In the genomic region with DNA sequence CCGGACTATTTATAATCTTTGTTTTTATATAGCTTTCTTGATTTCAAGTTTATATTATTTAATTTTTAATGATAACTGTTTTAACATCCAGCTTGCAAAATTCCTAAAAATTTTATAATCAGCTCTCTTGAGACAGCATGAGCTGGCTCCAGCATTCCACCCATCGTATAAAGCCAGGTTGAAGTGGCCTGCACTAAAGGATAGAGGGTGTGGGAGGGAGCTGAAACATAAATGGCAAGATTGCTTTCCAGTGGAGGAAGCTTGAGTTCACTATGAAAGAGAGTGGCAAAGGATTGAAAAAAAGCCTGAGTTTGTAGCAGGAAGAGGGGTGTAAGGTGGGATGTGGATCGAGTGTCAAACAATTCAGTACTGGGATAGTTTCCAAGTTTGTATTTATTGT, we compare ENCODE assay signal across 23 cellular contexts. TPM values are rescaled to one million over a fixed set of nuclear protein-coding genes. Genes with fewer than 3 reads are reported as not detected.
A peak's percentile ranks its signal among the peaks of the same experiment; 100 is the strongest.
DNase-seq lines count a peak whose midpoint lies in the region; ATAC-seq and TF ChIP-seq lines count a peak whose summit lies in the region.
"Had no signal": no experiment of that assay in that cellular context is flagged by ENCODE, and none has a peak within 500 bp of the region (broad histone marks: within the 10 kb centered on the region; RNA-seq: fewer than 3 reads in every experiment).

No MANE protein-coding gene starts in this region.

- TF ChIP-seq EP300 in esophagus muscularis mucosa (IDR thresholded peaks at IDR 0.05), result no peak

- H3K4me3 ChIP-seq in esophagus muscularis mucosa (peak overlapping the region; percentile 20 to 40 (median 30)), muscle layer of duodenum (ENCODE audit: low read depth in 1 of 2, low read length in 2 of 2) (peak overlapping the region; percentile 41 to 46), foreskin fibroblast (ENCODE audit: low read depth in 1 of 2, low read length in 2 of 2) (no peak overlapping the region)

- peaks cover 0 to 11% (median 6%) of the 10 kb centered on the region in 4 donors for H3K4me1 ChIP-seq in esophagus muscularis mucosa
- no peaks in the 10 kb centered on the region for H3K4me1 ChIP-seq in muscle layer of duodenum (ENCODE audit: control insufficient read depth in 1 of 2, insufficient read depth in 2 of 2, low read length in 2 of 2)
- H3K4me1 ChIP-seq: heart right ventricle, parathyroid adenoma had no signal

- 38% methylated on average over 3 of the region's 3 CpGs for WGBS in esophagus muscularis mucosa

- intact Hi-C loops in esophagus muscularis mucosa (cut with DNase I), result no loop called here

- H3K36me3 ChIP-seq in esophagus muscularis mucosa (no peaks in the 10 kb centered on the region), muscle layer of duodenum (ENCODE audit: control insufficient read depth in 1 of 2, insufficient read depth in 2 of 2, low read length in 2 of 2) (no peaks in the 10 kb centered on the region)
- H3K36me3 ChIP-seq: heart right ventricle had no signal

- TF ChIP-seq POLR2A in esophagus muscularis mucosa (IDR thresholded peaks at IDR 0.05; ENCODE audit: low read depth), result no peak

- H3K9me3 ChIP-seq in esophagus muscularis mucosa, result no peaks in the 10 kb centered on the region
- H3K9me3 ChIP-seq in muscle layer of duodenum (ENCODE audit: control insufficient read depth in 1 of 2, low read length in 2 of 2), result no peaks in the 10 kb centered on the region

- H3K27ac ChIP-seq in esophagus muscularis mucosa (replicated peaks in 1 of 4) (no peak overlapping the region), muscle layer of duodenum (ENCODE audit: low read length) (no peak overlapping the region)
- H3K27ac ChIP-seq: heart right ventricle, parathyroid adenoma had no signal

- no peak for TF ChIP-seq CTCF in esophagus muscularis mucosa (IDR thresholded peaks at IDR 0.05)
- no peak for TF ChIP-seq CTCF in foreskin fibroblast (IDR thresholded peaks at IDR 0.05; ENCODE audit: low read depth, low read length)

- H3K27me3 ChIP-seq in esophagus muscularis mucosa (no peaks in the 10 kb centered on the region), muscle layer of duodenum (ENCODE audit: low read depth, low read length) (no peaks in the 10 kb centered on the region)

- ATAC-seq in GM19467 (IDR thresholded peaks at IDR 0.05; ENCODE audit: unreplicated experiment), result no peak
- ATAC-seq: activated T-helper 17 cell treated with anti-CD3 and anti-CD28 coated beads, Interleukin-2, amount 50 U/mL, for 72 hours; heart right ventricle; natural killer cell; right cardiac atrium; stimulated activated naive B cell treated with anti-CD40 and anti-IgM and Interleukin-4, amounts not matched to agents 10 μg/mL and 1 μg/mL and 100 μg/mL, for 72 hours had no signal

- DNase-seq in DMS153 (lab: John Stamatoyannopoulos, UW) (peak; percentile 50), NCI-H1105 treated with DMSO at 0.1 percent for 48 hours (lab: John Stamatoyannopoulos, UW) (peak; percentile 30), esophagus muscularis mucosa (ENCODE audit: extremely low spot score) (peak; percentile 7), foreskin fibroblast (no peak), H4 (ENCODE audit: low spot score) (no peak), COR-L47 (lab: John Stamatoyannopoulos, UW) (no peak)
- DNase-seq: ACHN; activated CD4-positive, alpha-beta T cell treated with anti-CD3 and anti-CD28 coated beads, Interleukin-2, amount 50 U/mL, for 48 hours; activated CD4-positive, CD25-positive, alpha-beta regulatory T cell; activated CD8-positive, alpha-beta memory T cell treated with anti-CD3 and anti-CD28 coated beads, Interleukin-2, amount 50 U/mL, for 48 hours; heart right ventricle; natural killer cell; NCI-H1436; NCI-H2171 treated with DMSO at 0.1 percent for 48 hours; NCI-H526 treated with DMSO at 0.1 percent for 48 hours; right cardiac atrium; stimulated activated CD4-positive, alpha-beta T cell treated with anti-CD3 and anti-CD28 coated beads, Interleukin-4, amount 100 ng/mL, for 24 hours; stimulated activated naive B cell treated with anti-CD40 and anti-IgM and Interleukin-4, amounts not matched to agents 10 μg/mL and 1 μg/mL and 100 μg/mL, for 72 hours; T1000 had no signal

RNA-seq across cellular contexts. Expression of a gene that starts 48.4 kb away (rescaled TPM):
- total RNA-seq in esophagus muscularis mucosa, result 10 to 100 TPM; 44.8 to 64.8 (median 45.2) TPM
- 18.6 and 23.4 TPM in 2 replicates for total RNA-seq in H4 (2014; rRNA removed; shearing (Covaris generic))

Comparison
In these comparisons a context has a peak if more than half of its experiments do, and no peak if none do; other contexts are left out.
1. DNase-seq: peak in DMS153 (single experiment), NCI-H1105 treated with DMSO at 0.1 percent for 48 hours (single experiment) and esophagus muscularis mucosa (single experiment); none in foreskin fibroblast (0 of 2), H4 (single experiment) and COR-L47 (single experiment).
2. H3K4me3 ChIP-seq: peak in esophagus muscularis mucosa (4 of 4) and muscle layer of duodenum (2 of 2); none in foreskin fibroblast (0 of 2).